ENCODE assay signal across 2 cellular contexts in genomic region chr1:168252204-168252733, GRCh38.
TF ChIP-seq lines count a peak whose summit lies in the region.

No MANE protein-coding gene starts in this region.

TF ChIP-seq in HEK293, 187 proteins besides CTCF, POLR2A, EP300 and RAD21 (continued from another document):
- no peak for TF ChIP-seq ZNF501 (tag by site-specific recombination; IDR thresholded peaks at IDR 0.05)

TF ChIP-seq in K562, 482 proteins besides CTCF, POLR2A, EP300 and RAD21 (continued from another document):
- TF ChIP-seq MBD1 (CRISPR knock-in tag; IDR thresholded peaks at IDR 0.05): no peak
- no peak for TF ChIP-seq DLX4 (CRISPR knock-in tag; IDR thresholded peaks at IDR 0.05)
- TF ChIP-seq CGGBP1 (CRISPR knock-in tag; IDR thresholded peaks at IDR 0.05): no peak
- TF ChIP-seq ERF (CRISPR knock-in tag; IDR thresholded peaks at IDR 0.05): no peak
